Comparison of ENCODE assay signal across 8 cellular contexts in genomic region chr5:141923443-141924313, GRCh38. TPM values are rescaled to one million over a fixed set of nuclear protein-coding genes. Genes with fewer than 3 reads are reported as not detected.
DNase-seq lines count a peak whose midpoint lies in the region; ATAC-seq and TF ChIP-seq lines count a peak whose summit lies in the region.

Gene DELE1 (plus strand): TSS chr5:141923871. CDS start chr5:141923942, 71 bp downstream.

- peak within 1 kb of the TSS; percentile 96 for H3K27ac Mint-ChIP-seq in activated CD4-positive, alpha-beta T cell treated with anti-CD3 and anti-CD28 coated beads for 36 hours

- ATAC-seq in GM19035 (IDR thresholded peaks at IDR 0.05; ENCODE audit: unreplicated experiment) (peak; percentile 98), HG03354 (IDR thresholded peaks at IDR 0.05; ENCODE audit: poor library complexity, severe bottlenecking, unreplicated experiment) (peak; percentile 99)
- ATAC-seq in activated CD4-positive, alpha-beta T cell treated with anti-CD3 and anti-CD28 coated beads for 36 hours, result peak; percentile 94

- POLR2A ChIA-PET in activated CD4-positive, alpha-beta T cell treated with anti-CD3 and anti-CD28 coated beads for 36 hours (lab: Charles Lee), result interaction anchor here (0.6 to 1.6 kb wide), 10 partner anchors 17 to 287 kb away, joined by 3 to 8 read pairs (median 4); partner anchors contain the start of genes HDAC3, RELL2 and RNF14

- TF ChIP-seq CTCF in choroid plexus epithelial cell (conservative IDR thresholded peaks at IDR 0.05; ENCODE audit: low read depth, low read length), result no peak

- H3K4me3 ChIP-seq in choroid plexus epithelial cell (ENCODE audit: low read depth, low read length), result peak within 1 kb of the TSS; percentile 92

- no peaks in the 10 kb centered on the region for H3K9me3 Mint-ChIP-seq in activated CD4-positive, alpha-beta T cell treated with anti-CD3 and anti-CD28 coated beads for 36 hours (ENCODE audit: low read depth)

- CTCF ChIA-PET in activated CD4-positive, alpha-beta T cell treated with anti-CD3 and anti-CD28 coated beads for 36 hours (lab: Charles Lee), result interaction anchor here (0.7 to 3.0 kb wide), 17 partner anchors 18 to 445 kb away, joined by 3 to 18 read pairs (median 4); partner anchors contain the start of genes DIAPH1, PCDH12 and RNF14

- H3K4me3 Mint-ChIP-seq in activated CD4-positive, alpha-beta T cell treated with anti-CD3 and anti-CD28 coated beads for 36 hours, result peak within 1 kb of the TSS; percentile 90

- H3K27me3 Mint-ChIP-seq in activated CD4-positive, alpha-beta T cell treated with anti-CD3 and anti-CD28 coated beads for 36 hours, result no peaks in the 10 kb centered on the region

- intact Hi-C loops in activated CD4-positive, alpha-beta T cell treated with anti-CD3 and anti-CD28 coated beads for 36 hours (cut with DNase I, micrococcal nuclease), result loop anchor here (1.0 to 10.0 kb wide), 12 partner anchors 37 to 599 kb away; partner anchors contain the start of genes RNF14 (in 2 of the 2), DIAPH1 (in 1 of the 2), FCHSD1 (in 1 of the 2) and HDAC3 (in 1 of the 2)

- H3K36me3 Mint-ChIP-seq in activated CD4-positive, alpha-beta T cell treated with anti-CD3 and anti-CD28 coated beads for 36 hours (ENCODE audit: low read depth), result peaks cover 17% of the 10 kb centered on the region

- DNase-seq in AG20443 (ENCODE audit: low spot score) (peak; percentile 96), NCI-H510A (lab: John Stamatoyannopoulos, UW) (peak; percentile 82), choroid plexus epithelial cell (ENCODE audit: low read depth) (peak; percentile 96), kidney glomerular epithelial cell (lab: John Stamatoyannopoulos, UW) (peak; percentile 94)
- peak; percentile 96 for DNase-seq in activated CD4-positive, alpha-beta T cell treated with anti-CD3 and anti-CD28 coated beads for 36 hours
- peak; percentile 67 to 96 for DNase-seq in stimulated activated CD4-positive, alpha-beta T cell treated with anti-CD3 and anti-CD28 coated beads, Interleukin-1b, Interleukin-23, amount 100 ng/mL, for 1 hour (ENCODE audit: low read depth in 2 of 2)

- H3K4me1 Mint-ChIP-seq in activated CD4-positive, alpha-beta T cell treated with anti-CD3 and anti-CD28 coated beads for 36 hours, result peaks cover 16% of the 10 kb centered on the region

RNA-seq across cellular contexts. Expression of gene DELE1, which starts in this region (rescaled TPM):
- total RNA-seq in activated CD4-positive, alpha-beta T cell treated with anti-CD3 and anti-CD28 coated beads for 36 hours, result 10 to 100 TPM; 48.7 to 56.1 TPM

Comparison
In these comparisons a context has a peak if more than half of its experiments do, and no peak if none do; other contexts are left out.
1. Peak in every context shown above with its lines: DNase-seq, ATAC-seq and H3K4me3 ChIP-seq.